In genomic region chr2:233412405-233412804, GRCh38 we compare ENCODE assay signal across 1 cellular context.
TF ChIP-seq lines count a peak whose summit lies in the region.

No MANE protein-coding gene starts in this region.

TF ChIP-seq in HCT116, 20 proteins besides CTCF, POLR2A, EP300 and RAD21:
- TF ChIP-seq SRF (IDR thresholded peaks at IDR 0.05; ENCODE audit: low read depth), result no peak
- TF ChIP-seq ZNF274 (IDR thresholded peaks at IDR 0.05; ENCODE audit: low read depth, low read length), result no peak
- no peak for TF ChIP-seq POLR2AphosphoS5 (IDR thresholded peaks at IDR 0.05; ENCODE audit: low read depth, low read length)
- TF ChIP-seq SP1 (IDR thresholded peaks at IDR 0.05; ENCODE audit: low read depth), result no peak
TF ChIP-seq in HCT116: peak in this region for 0.
